1 cellular context compared by ENCODE assay signal in genomic region chr5:125317546-125317995, GRCh38.
A peak's percentile ranks its signal among the peaks of the same experiment; 100 is the strongest.
TF ChIP-seq lines count a peak whose summit lies in the region.

No MANE protein-coding gene starts in this region.

TF ChIP-seq in GM23338, 12 proteins besides CTCF, POLR2A, EP300 and RAD21 (continued from another document):
- TF ChIP-seq ZNF462 (CRISPR knock-in tag; IDR thresholded peaks at IDR 0.05) (peak; percentile 19; the same call in 1 of the 2 replicates), JUNB (IDR thresholded peaks at IDR 0.05; ENCODE audit: unreplicated experiment) (no peak), ETS1 (IDR thresholded peaks at IDR 0.05) (no peak)
